1 cellular context compared by ENCODE assay signal in genomic region chr15:43821505-43821904, GRCh38.
TF ChIP-seq lines count a peak whose summit lies in the region.

No MANE protein-coding gene starts in this region.

TF ChIP-seq in SK-N-SH treated with all-trans-retinoic acid at 6 μM for 48 hours, 23 proteins besides CTCF, POLR2A, EP300 and RAD21 (continued from another document):
- TF ChIP-seq ZNF70 (CRISPR knock-in tag; IDR thresholded peaks at IDR 0.05) (no peak), SNAI2 (CRISPR knock-in tag; IDR thresholded peaks at IDR 0.05) (no peak), ISL1 (CRISPR knock-in tag; IDR thresholded peaks at IDR 0.05) (no peak), CSDC2 (CRISPR knock-in tag; IDR thresholded peaks at IDR 0.05) (no peak), CREB5 (CRISPR knock-in tag; IDR thresholded peaks at IDR 0.05; ENCODE audit: low read depth) (no peak), ZC3H10 (CRISPR knock-in tag; IDR thresholded peaks at IDR 0.05) (no peak), ZNF8 (CRISPR knock-in tag; IDR thresholded peaks at IDR 0.05) (no peak), BACH2 (CRISPR knock-in tag; IDR thresholded peaks at IDR 0.05; ENCODE audit: borderline replicate concordance) (no peak), TCF4 (CRISPR knock-in tag; IDR thresholded peaks at IDR 0.05; ENCODE audit: borderline replicate concordance) (no peak), ESRRG (CRISPR knock-in tag; IDR thresholded peaks at IDR 0.05) (no peak), CSRNP3 (CRISPR knock-in tag; IDR thresholded peaks at IDR 0.05) (no peak), TOX (CRISPR knock-in tag; IDR thresholded peaks at IDR 0.05; ENCODE audit: borderline replicate concordance) (no peak), TSHZ2 (CRISPR knock-in tag; IDR thresholded peaks at IDR 0.05) (no peak), OSR1 (CRISPR knock-in tag; IDR thresholded peaks at IDR 0.05) (no peak), POU6F1 (CRISPR knock-in tag; IDR thresholded peaks at IDR 0.05; ENCODE audit: borderline replicate concordance, low read depth) (no peak)
